ENCODE assay signal across 16 cellular contexts in the genomic region with DNA sequence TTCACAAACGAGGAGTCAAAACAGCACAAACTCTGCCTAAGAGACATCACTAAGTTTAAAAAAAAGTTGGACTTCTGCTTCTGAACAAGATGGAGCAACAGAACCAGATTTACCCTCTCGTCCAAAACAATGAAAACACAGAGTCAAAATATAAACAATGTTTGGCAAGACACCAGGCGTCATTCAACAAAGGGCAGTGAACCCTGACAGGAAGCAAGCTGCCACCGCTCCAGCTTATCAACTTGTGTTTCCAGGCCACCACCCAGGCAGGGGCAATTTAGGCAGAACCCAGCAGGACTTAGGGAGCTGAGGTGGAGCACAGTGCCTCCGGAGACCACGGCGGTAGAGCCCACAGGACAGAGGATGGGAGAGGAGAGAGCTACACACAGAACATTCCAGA. TPM values are rescaled to one million over a fixed set of nuclear protein-coding genes. Genes with fewer than 3 reads are reported as not detected.
A peak's percentile ranks its signal among the peaks of the same experiment; 100 is the strongest.
DNase-seq lines count a peak whose midpoint lies in the region; ATAC-seq and TF ChIP-seq lines count a peak whose summit lies in the region.
"Had no signal": no experiment of that assay in that cellular context is flagged by ENCODE, and none has a peak within 500 bp of the region (broad histone marks: within the 10 kb centered on the region; RNA-seq: fewer than 3 reads in every experiment).

No MANE protein-coding gene starts in this region.

- H2AFZ ChIP-seq in mammary epithelial cell (ENCODE audit: low read depth, low read length), result no peak overlapping the region

- BruUV-seq in mammary epithelial cell (replicated peaks; lab: Mats Ljungman, UMichigan), result no TSS peak

- TF ChIP-seq CTCF in right atrium auricular region (IDR thresholded peaks at IDR 0.05), result no peak
- no peak for TF ChIP-seq CTCF in vagina (IDR thresholded peaks at IDR 0.05)
- no peak for TF ChIP-seq CTCF in mammary epithelial cell (conservative IDR thresholded peaks at IDR 0.05 in 1 of 2, IDR thresholded peaks at IDR 0.05 in 1 of 2; ENCODE audit: extremely low read depth in 1 of 2, insufficient read depth in 1 of 2, low read depth in 1 of 2, low read length in 2 of 2)

- H3K27ac ChIP-seq in right atrium auricular region, result no peak overlapping the region
- peak overlapping the region; percentile 2 for H3K27ac ChIP-seq in vagina
- H3K27ac ChIP-seq in mammary epithelial cell (ENCODE audit: insufficient read depth, low read depth, low read length), result no peak overlapping the region
- H3K27ac ChIP-seq: pancreas had no signal

- H3K27me3 ChIP-seq in right atrium auricular region (no peaks in the 10 kb centered on the region), vagina (no peaks in the 10 kb centered on the region), mammary epithelial cell (ENCODE audit: insufficient read depth, low read length) (peaks cover 6% of the 10 kb centered on the region)
- H3K27me3 ChIP-seq: pancreas had no signal

- no peaks in the 10 kb centered on the region for H3K79me2 ChIP-seq in mammary epithelial cell (ENCODE audit: insufficient read depth, low read length)

- TF ChIP-seq POLR2A in vagina (IDR thresholded peaks at IDR 0.05), result no peak

- dilution Hi-C loops in mammary epithelial cell (cut with HindIII; ENCODE audit: low sequenced_read_pairs), result no loop called here

- ATAC-seq in Right ventricle myocardium superior (ENCODE audit: poor library complexity) (peak; percentile 63), left lobe of liver (peak; percentile 59)
- ATAC-seq: activated CD8-positive, alpha-beta memory T cell treated with anti-CD3 and anti-CD28 coated beads, Interleukin-2, amount 10 ng/mL, durations not matched to agents 7 days and 5 days; pancreas had no signal

- in situ Hi-C loops in mammary epithelial cell (cut with MboI; ENCODE audit: low sequenced_read_pairs in 2 of 2), result no loop called here

- CTCF ChIA-PET in mammary epithelial cell (lab: Charles Lee; ENCODE audit: low non-redundant PET), result no interaction called here

- H3K4me1 ChIP-seq in right atrium auricular region, result peaks cover 0 to 4% of the 10 kb centered on the region in 2 donors
- no peaks in the 10 kb centered on the region for H3K4me1 ChIP-seq in vagina
- no peaks in the 10 kb centered on the region for H3K4me1 ChIP-seq in mammary epithelial cell (ENCODE audit: insufficient read depth, low read length)
- H3K4me1 ChIP-seq: pancreas had no signal

- H3K4me3 ChIP-seq in right atrium auricular region, result no peak overlapping the region
- no peak overlapping the region for H3K4me3 ChIP-seq in vagina
- H3K4me3 ChIP-seq in mammary epithelial cell (replicated peaks in 1 of 3; ENCODE audit: insufficient read depth in 1 of 3, low read depth in 2 of 3, low read length in 3 of 3), result no peak overlapping the region
- H3K4me3 ChIP-seq: pancreas had no signal

- H3K4me2 ChIP-seq in mammary epithelial cell (ENCODE audit: insufficient read depth, low read depth, low read length), result no peak overlapping the region

- H4K20me1 ChIP-seq in mammary epithelial cell (ENCODE audit: insufficient read depth, low read length), result no peaks in the 10 kb centered on the region

- H3K36me3 ChIP-seq in right atrium auricular region (no peaks in the 10 kb centered on the region), vagina (no peaks in the 10 kb centered on the region), mammary epithelial cell (ENCODE audit: insufficient read depth, low read length) (no peaks in the 10 kb centered on the region)
- H3K36me3 ChIP-seq: pancreas had no signal

- 68% methylated on average over 7 of the region's 7 CpGs for WGBS in mammary epithelial cell (ENCODE audit: low coverage, missing lambda C conversion rate)

- no peak for DNase-seq in Right ventricle myocardium superior
- DNase-seq in right atrium auricular region (ENCODE audit: low spot score), result no peak
- peak; percentile 10 for DNase-seq in NCI-H748 treated with DMSO at 0.1 percent for 48 hours (lab: John Stamatoyannopoulos, UW)
- no peak for DNase-seq in left lobe of liver (ENCODE audit: low spot score)
- DNase-seq in vagina (ENCODE audit: extremely low spot score in 2 of 2), result no peak
- DNase-seq in NCI-H187 (lab: John Stamatoyannopoulos, UW), result no peak
- DNase-seq in mammary epithelial cell, result no peak
- DNase-seq in NCI-H2227 treated with DMSO at 0.1 percent for 48 hours (lab: John Stamatoyannopoulos, UW), result no peak
- DNase-seq: activated CD8-positive, alpha-beta memory T cell treated with anti-CD3 and anti-CD28 coated beads, Interleukin-2, amount 10 ng/mL, durations not matched to agents 7 days and 5 days; caudate nucleus; DND-41; erythroblast; hypothalamus; pancreas had no signal

- intact Hi-C loops in Right ventricle myocardium superior (cut with DNase I) (loop anchor here (5.0 kb wide), 1 partner anchor 174 kb away; no protein-coding TSS in a partner anchor), vagina (cut with DNase I) (loop anchor here (5.0 kb wide), 1 partner anchor 1614 kb away; no protein-coding TSS in a partner anchor), mammary epithelial cell (cut with micrococcal nuclease) (no loop called here)

- H3K9me3 ChIP-seq in right atrium auricular region, result no peaks in the 10 kb centered on the region
- no peaks in the 10 kb centered on the region for H3K9me3 ChIP-seq in vagina
- no peaks in the 10 kb centered on the region for H3K9me3 ChIP-seq in mammary epithelial cell (replicated peaks; ENCODE audit: insufficient read depth, low read length)
- H3K9me3 ChIP-seq: pancreas had no signal

- no peak overlapping the region for H3K9ac ChIP-seq in mammary epithelial cell (ENCODE audit: insufficient read depth, low read length)

RNA-seq across cellular contexts. Expression of gene NAPA, which starts 8.6 kb away (rescaled TPM):
- total RNA-seq in Right ventricle myocardium superior (113 TPM), right atrium auricular region (100 to 1,000 TPM; 127 to 213 TPM), left lobe of liver (96.3 TPM), vagina (108 TPM), mammary epithelial cell (10 to 100 TPM; 46.0 to 70.7 TPM)
- polyA plus RNA-seq in mammary epithelial cell, result 78.6 TPM
- 91.8 TPM for polyA minus RNA-seq in mammary epithelial cell

RNA-seq across cellular contexts. Expression of gene KPTN, which starts 39.5 kb away (rescaled TPM):
- 8.4 TPM for total RNA-seq in Right ventricle myocardium superior
- 1 to 10 TPM; 2.8 to 2.9 TPM for total RNA-seq in right atrium auricular region
- total RNA-seq in left lobe of liver, result 6.6 TPM
- 9.6 TPM for total RNA-seq in vagina
- total RNA-seq in mammary epithelial cell, result 10 to 100 TPM in 1 of 2 donors, 1 to 10 TPM in 1; 1.5 to 10.8 TPM
- polyA plus RNA-seq in mammary epithelial cell, result 8.1 TPM
- 30.4 TPM for polyA minus RNA-seq in mammary epithelial cell

RNA-seq across cellular contexts. Expression of gene ZNF541, which starts 49.5 kb away (rescaled TPM):
- total RNA-seq in Right ventricle myocardium superior (0.35 TPM), right atrium auricular region (under 1 TPM in 1 of 2 donors, not detected in 1; 0.20 TPM), left lobe of liver (0.08 TPM), vagina (not detected), mammary epithelial cell (not detected)
- polyA plus RNA-seq in mammary epithelial cell, result not detected
- polyA minus RNA-seq in mammary epithelial cell, result not detected
- total RNA-seq: NCI-H460 had no signal

RNA-seq across cellular contexts. Expression of gene SLC8A2, which starts 51.8 kb away (rescaled TPM):
- total RNA-seq in Right ventricle myocardium superior, result 0.11 TPM
- under 1 TPM; 0.28 to 0.37 TPM for total RNA-seq in right atrium auricular region
- total RNA-seq in left lobe of liver, result 0.10 TPM
- 0.49 TPM for total RNA-seq in vagina
- under 1 TPM; under 0.01 to 0.19 TPM for total RNA-seq in mammary epithelial cell
- 0.07 TPM for polyA plus RNA-seq in mammary epithelial cell
- polyA minus RNA-seq in mammary epithelial cell, result not detected
- total RNA-seq: mesenteric fat pad, NCI-H460 had no signal
